Comparison of ENCODE assay signal across 15 cellular contexts in genomic region chr20:47645632-47646031, GRCh38.
DNase-seq lines count a peak whose midpoint lies in the region; ATAC-seq and TF ChIP-seq lines count a peak whose summit lies in the region.
"Had no signal": no experiment of that assay in that cellular context is flagged by ENCODE, and none has a peak within 500 bp of the region (broad histone marks: within the 10 kb centered on the region; RNA-seq: fewer than 3 reads in every experiment).

No MANE protein-coding gene starts in this region.

- no peak for DNase-seq in activated CD4-positive, alpha-beta T cell treated with anti-CD3 and anti-CD28 coated beads for 36 hours
- DNase-seq in activated CD4-positive, alpha-beta T cell treated with anti-CD3 and anti-CD28 coated beads for 48 hours = no peak
- no peak for DNase-seq in CD4-positive, CD25-positive, alpha-beta regulatory T cell
- DNase-seq in activated B cell treated with CpG ODN at 0.5 μM for 24 hours (no peak), neural crest cell (ENCODE audit: low read depth, low spot score) (no peak)
- DNase-seq in CD4-positive, alpha-beta memory T cell = no peak
- DNase-seq: C1 segment of cervical spinal cord, EL, HFFc6, Kasumi-1, NCI-H1105, NCI-H1694, NCI-H510A treated with DMSO at 0.1 percent for 48 hours had no signal

- no peak overlapping the region for H3K4me3 Mint-ChIP-seq in activated CD4-positive, alpha-beta T cell treated with anti-CD3 and anti-CD28 coated beads for 36 hours
- H3K4me3 Mint-ChIP-seq in CD4-positive, CD25-positive, alpha-beta regulatory T cell = peak overlapping the region in 1 of 4 donors; percentile 2
- H3K4me3 Mint-ChIP-seq in activated B cell treated with CpG ODN at 0.5 μM for 24 hours (no peak overlapping the region), neural crest cell (no peak overlapping the region)
- H3K4me3 Mint-ChIP-seq in CD4-positive, alpha-beta memory T cell = no peak overlapping the region
- H3K4me3 Mint-ChIP-seq: HFFc6 had no signal

- POLR2A ChIA-PET in activated CD4-positive, alpha-beta T cell treated with anti-CD3 and anti-CD28 coated beads for 36 hours (lab: Charles Lee) = no interaction called here
- POLR2A ChIA-PET in activated B cell treated with CpG ODN at 0.5 μM for 24 hours (lab: Charles Lee) = no interaction called here
- POLR2A ChIA-PET in CD4-positive, alpha-beta memory T cell (lab: Charles Lee; ENCODE audit: partially characterized antibody) = no interaction called here

- CTCF ChIA-PET in activated CD4-positive, alpha-beta T cell treated with anti-CD3 and anti-CD28 coated beads for 36 hours (lab: Charles Lee) = interaction anchor here (0.6 kb wide), 1 partner anchor 439 kb away, joined by 3 read pairs; no protein-coding TSS in a partner anchor
- CTCF ChIA-PET in activated B cell treated with CpG ODN at 0.5 μM for 24 hours (lab: Charles Lee) = interaction anchor here (1.0 kb wide), 1 partner anchor 371 kb away, joined by 3 read pairs; no protein-coding TSS in a partner anchor
- CTCF ChIA-PET in CD4-positive, alpha-beta memory T cell (lab: Charles Lee; ENCODE audit: partially characterized antibody) = no interaction called here

- no peak overlapping the region for H3K4me3 ChIP-seq in CD4-positive, CD25-positive, alpha-beta regulatory T cell (ENCODE audit: low read depth, low read length)
- no peak overlapping the region for H3K4me3 ChIP-seq in CD4-positive, alpha-beta memory T cell (ENCODE audit: low read length in 2 of 2)

- no peaks in the 10 kb centered on the region for H3K4me1 ChIP-seq in CD4-positive, CD25-positive, alpha-beta regulatory T cell (ENCODE audit: control insufficient read depth, insufficient read depth, low read length, poor library complexity, severe bottlenecking)
- H3K4me1 ChIP-seq in CD4-positive, alpha-beta memory T cell (ENCODE audit: insufficient read depth, low read length) = no peaks in the 10 kb centered on the region

- no peak for TF ChIP-seq CTCF in activated B cell treated with CpG ODN at 0.5 μM for 24 hours (IDR thresholded peaks at IDR 0.05)
- no peak for TF ChIP-seq CTCF in neural crest cell (conservative IDR thresholded peaks at IDR 0.05)

- peak overlapping the region; percentile 24 for H3K27ac Mint-ChIP-seq in activated CD4-positive, alpha-beta T cell treated with anti-CD3 and anti-CD28 coated beads for 36 hours
- H3K27ac Mint-ChIP-seq in CD4-positive, CD25-positive, alpha-beta regulatory T cell = peak overlapping the region in 2 of 3 donors; percentile 55 to 78
- H3K27ac Mint-ChIP-seq in activated B cell treated with CpG ODN at 0.5 μM for 24 hours (peak overlapping the region; percentile 11), neural crest cell (ENCODE audit: unreplicated experiment) (peak overlapping the region; percentile 94)
- peak overlapping the region in 2 of 7 donors; percentile 35 to 37 for H3K27ac Mint-ChIP-seq in CD4-positive, alpha-beta memory T cell
- H3K27ac Mint-ChIP-seq: HFFc6 had no signal

- peaks cover 86% of the 10 kb centered on the region for H3K36me3 ChIP-seq in CD4-positive, CD25-positive, alpha-beta regulatory T cell (ENCODE audit: control insufficient read depth, insufficient read depth, low read length)
- H3K36me3 ChIP-seq in CD4-positive, alpha-beta memory T cell (ENCODE audit: insufficient read depth, low read length) = peaks cover 40% of the 10 kb centered on the region

- H3K9me3 ChIP-seq in CD4-positive, CD25-positive, alpha-beta regulatory T cell (ENCODE audit: control insufficient read depth in 2 of 2, low read length in 2 of 2) = no peaks in the 10 kb centered on the region
- no peaks in the 10 kb centered on the region for H3K9me3 ChIP-seq in CD4-positive, alpha-beta memory T cell (ENCODE audit: control insufficient read depth in 1 of 2, low read length in 2 of 2)

- no peak overlapping the region for H3K27ac ChIP-seq in CD4-positive, CD25-positive, alpha-beta regulatory T cell (ENCODE audit: insufficient read depth, low read length, poor library complexity, severe bottlenecking)
- no peak overlapping the region for H3K27ac ChIP-seq in CD4-positive, alpha-beta memory T cell (ENCODE audit: low read depth, low read length)

- peaks cover 61% of the 10 kb centered on the region for H3K36me3 Mint-ChIP-seq in activated CD4-positive, alpha-beta T cell treated with anti-CD3 and anti-CD28 coated beads for 36 hours (ENCODE audit: low read depth)
- H3K36me3 Mint-ChIP-seq in CD4-positive, CD25-positive, alpha-beta regulatory T cell = peaks cover 57% of the 10 kb centered on the region
- H3K36me3 Mint-ChIP-seq in activated B cell treated with CpG ODN at 0.5 μM for 24 hours (ENCODE audit: low read depth) = peaks cover 84% of the 10 kb centered on the region
- H3K36me3 Mint-ChIP-seq in neural crest cell (ENCODE audit: low read depth) = peaks cover 21% of the 10 kb centered on the region
- H3K36me3 Mint-ChIP-seq in CD4-positive, alpha-beta memory T cell = peaks cover 54 to 72% of the 10 kb centered on the region in 2 donors

- no peaks in the 10 kb centered on the region for H3K4me1 Mint-ChIP-seq in activated CD4-positive, alpha-beta T cell treated with anti-CD3 and anti-CD28 coated beads for 36 hours
- peaks cover 4 to 20% (median 9%) of the 10 kb centered on the region in 4 donors for H3K4me1 Mint-ChIP-seq in CD4-positive, CD25-positive, alpha-beta regulatory T cell
- no peaks in the 10 kb centered on the region for H3K4me1 Mint-ChIP-seq in activated B cell treated with CpG ODN at 0.5 μM for 24 hours
- peaks cover 3% of the 10 kb centered on the region for H3K4me1 Mint-ChIP-seq in neural crest cell
- H3K4me1 Mint-ChIP-seq in CD4-positive, alpha-beta memory T cell = peaks cover 0 to 2% (median 0%) of the 10 kb centered on the region in 4 donors

- intact Hi-C loops in activated CD4-positive, alpha-beta T cell treated with anti-CD3 and anti-CD28 coated beads for 36 hours (cut with DNase I, micrococcal nuclease) = no loop called here
- intact Hi-C loops in activated B cell treated with CpG ODN at 0.5 μM for 24 hours (cut with micrococcal nuclease) = no loop called here
- intact Hi-C loops in CD4-positive, alpha-beta memory T cell (cut with micrococcal nuclease) = no loop called here

- no peaks in the 10 kb centered on the region for H3K9me3 Mint-ChIP-seq in activated CD4-positive, alpha-beta T cell treated with anti-CD3 and anti-CD28 coated beads for 36 hours (ENCODE audit: low read depth)
- H3K9me3 Mint-ChIP-seq in CD4-positive, CD25-positive, alpha-beta regulatory T cell = no peaks in the 10 kb centered on the region
- H3K9me3 Mint-ChIP-seq in activated B cell treated with CpG ODN at 0.5 μM for 24 hours (no peaks in the 10 kb centered on the region), neural crest cell (no peaks in the 10 kb centered on the region)
- peaks cover 0 to 4% (median 0%) of the 10 kb centered on the region in 8 donors for H3K9me3 Mint-ChIP-seq in CD4-positive, alpha-beta memory T cell
- H3K9me3 Mint-ChIP-seq: HFFc6 had no signal

- H3K27me3 ChIP-seq in CD4-positive, CD25-positive, alpha-beta regulatory T cell (ENCODE audit: control insufficient read depth, insufficient read depth, low read length) = no peaks in the 10 kb centered on the region
- H3K27me3 ChIP-seq in CD4-positive, alpha-beta memory T cell (ENCODE audit: insufficient read depth, low read length) = no peaks in the 10 kb centered on the region

- no peaks in the 10 kb centered on the region for H3K27me3 Mint-ChIP-seq in activated CD4-positive, alpha-beta T cell treated with anti-CD3 and anti-CD28 coated beads for 36 hours
- H3K27me3 Mint-ChIP-seq in CD4-positive, CD25-positive, alpha-beta regulatory T cell = no peaks in the 10 kb centered on the region
- H3K27me3 Mint-ChIP-seq in activated B cell treated with CpG ODN at 0.5 μM for 24 hours (no peaks in the 10 kb centered on the region), neural crest cell (ENCODE audit: low read depth) (no peaks in the 10 kb centered on the region)
- H3K27me3 Mint-ChIP-seq in CD4-positive, alpha-beta memory T cell = no peaks in the 10 kb centered on the region

- no peak for ATAC-seq in activated CD4-positive, alpha-beta T cell treated with anti-CD3 and anti-CD28 coated beads for 36 hours
- ATAC-seq in CD4-positive, CD25-positive, alpha-beta regulatory T cell (ENCODE audit: low read depth in 2 of 2) = no peak
- ATAC-seq in activated B cell treated with CpG ODN at 0.5 μM for 24 hours (ENCODE audit: low read depth) (no peak), GM18909 (IDR thresholded peaks at IDR 0.05; ENCODE audit: poor library complexity, unreplicated experiment) (no peak)
- ATAC-seq in activated CD4-positive, CD25-positive, alpha-beta regulatory T cell treated with anti-CD3 and anti-CD28 coated beads, Interleukin-2, amount 50 U/mL, for 24 hours = no peak
